ENCODE assay signal across 34 cellular contexts in the genomic region with DNA sequence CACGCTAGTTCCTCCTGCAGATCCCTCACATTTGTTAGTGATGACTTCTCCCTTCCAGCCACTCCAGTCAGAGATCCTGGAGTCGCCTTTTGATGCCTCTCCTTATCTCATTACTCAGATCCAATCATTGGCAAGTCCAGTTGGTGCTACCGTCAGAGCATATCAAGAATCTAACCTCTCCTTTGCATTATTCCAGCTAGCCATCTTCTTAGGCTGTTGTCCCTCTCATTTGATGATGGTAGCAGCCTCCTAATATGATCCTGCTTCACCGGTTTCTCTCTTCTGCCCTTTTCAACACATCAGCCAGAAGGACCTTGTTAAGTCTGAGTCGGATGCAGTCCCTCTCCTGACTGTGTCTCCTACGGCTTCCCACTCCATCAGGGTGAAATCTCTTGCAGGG.
"Had no signal": no experiment of that assay in that cellular context is flagged by ENCODE, and none has a peak within 500 bp of the region (broad histone marks: within the 10 kb centered on the region; RNA-seq: fewer than 3 reads in every experiment).

No MANE protein-coding gene starts in this region.

- H3K9me3 ChIP-seq: adrenal gland, ascending aorta, body of pancreas, breast epithelium had no signal

- H3K27me3 ChIP-seq: adrenal gland, ascending aorta, body of pancreas, breast epithelium, cardiac muscle cell had no signal

- ATAC-seq: activated naive CD4-positive, alpha-beta T cell treated with anti-CD3 and anti-CD28 coated beads, Interleukin-2, amount 50 U/mL, for 72 hours; activated naive CD8-positive, alpha-beta T cell treated with anti-CD3 and anti-CD28 coated beads, Interleukin-2, amount 50 U/mL, for 24 hours; activated T-cell treated with anti-CD3 and anti-CD28 coated beads, Interleukin-2, amount 50 U/mL, for 4 hours; activated T-cell treated with anti-CD3 and anti-CD28 coated beads, Interleukin-2, amount 50 U/mL, for 72 hours; activated T-helper 17 cell treated with anti-CD3 and anti-CD28 coated beads, Interleukin-2, amount 50 U/mL, for 72 hours; body of pancreas had no signal

- H3K36me3 ChIP-seq: adrenal gland, ascending aorta, brain microvascular endothelial cell, breast epithelium, cardiac muscle cell had no signal

- H3K4me1 ChIP-seq: adrenal gland, body of pancreas, breast epithelium had no signal

- H3K27ac ChIP-seq: adrenal gland, ascending aorta, body of pancreas, brain microvascular endothelial cell, breast epithelium, cardiac muscle cell had no signal

- H3K4me3 ChIP-seq: adrenal gland, ascending aorta, body of pancreas, breast epithelium, cardiac muscle cell had no signal

- FAIRE-seq: astrocyte, bronchial epithelial cell had no signal

- DNase-seq: activated effector memory CD4-positive, alpha-beta T cell treated with anti-CD3 and anti-CD28 coated beads, Interleukin-2, amount 50 U/mL, for 16 hours; activated effector memory CD4-positive, alpha-beta T cell treated with Interleukin-2 at 50 U/mL for 16 hours; activated gamma-delta T cell; activated gamma-delta T cell treated with Interleukin-2 at 50 U/mL for 16 hours; activated naive CD4-positive, alpha-beta T cell; activated naive CD4-positive, alpha-beta T cell treated with anti-CD3 and anti-CD28 coated beads for 36 hours; activated naive CD4-positive, alpha-beta T cell treated with anti-CD3 and anti-CD28 coated beads, Interleukin-2, amount 10 ng/mL, durations not matched to agents 7 days and 5 days; activated naive CD4-positive, alpha-beta T cell treated with anti-CD3 and anti-CD28 coated beads, Interleukin-2, amount 50 U/mL, for 16 hours; activated naive CD4-positive, alpha-beta T cell treated with Interleukin-2 at 50 U/mL for 16 hours; activated naive CD8-positive, alpha-beta T cell treated with anti-CD3 and anti-CD28 coated beads for 36 hours; activated naive CD8-positive, alpha-beta T cell treated with anti-CD3 and anti-CD28 coated beads, Interleukin-2, amount 10 ng/mL, durations not matched to agents 7 days and 5 days; activated naive CD8-positive, alpha-beta T cell treated with anti-CD3 and anti-CD28 coated beads, Interleukin-2, amount 50 U/mL, for 24 hours; activated T-cell treated with anti-CD3 and anti-CD28 coated beads, Interleukin-2, amount 50 U/mL, for 1 hour; activated T-cell treated with anti-CD3 and anti-CD28 coated beads, Interleukin-2, amount 50 U/mL, for 24 hours; activated T-cell treated with anti-CD3 and anti-CD28 coated beads, Interleukin-2, amount 50 U/mL, for 4 hours; activated T-cell treated with anti-CD3 and anti-CD28 coated beads, Interleukin-2, amount 50 U/mL, for 48 hours; activated T-cell treated with anti-CD3 and anti-CD28 coated beads, Interleukin-2, amount 50 U/mL, for 72 hours; adrenal gland; amniotic stem cell; amygdala; anterior cingulate cortex; aorta; body of pancreas; brain microvascular endothelial cell; caudate nucleus; central memory CD4-positive, alpha-beta T cell; cerebellar nuclear complex had no signal
